In the genomic region with DNA sequence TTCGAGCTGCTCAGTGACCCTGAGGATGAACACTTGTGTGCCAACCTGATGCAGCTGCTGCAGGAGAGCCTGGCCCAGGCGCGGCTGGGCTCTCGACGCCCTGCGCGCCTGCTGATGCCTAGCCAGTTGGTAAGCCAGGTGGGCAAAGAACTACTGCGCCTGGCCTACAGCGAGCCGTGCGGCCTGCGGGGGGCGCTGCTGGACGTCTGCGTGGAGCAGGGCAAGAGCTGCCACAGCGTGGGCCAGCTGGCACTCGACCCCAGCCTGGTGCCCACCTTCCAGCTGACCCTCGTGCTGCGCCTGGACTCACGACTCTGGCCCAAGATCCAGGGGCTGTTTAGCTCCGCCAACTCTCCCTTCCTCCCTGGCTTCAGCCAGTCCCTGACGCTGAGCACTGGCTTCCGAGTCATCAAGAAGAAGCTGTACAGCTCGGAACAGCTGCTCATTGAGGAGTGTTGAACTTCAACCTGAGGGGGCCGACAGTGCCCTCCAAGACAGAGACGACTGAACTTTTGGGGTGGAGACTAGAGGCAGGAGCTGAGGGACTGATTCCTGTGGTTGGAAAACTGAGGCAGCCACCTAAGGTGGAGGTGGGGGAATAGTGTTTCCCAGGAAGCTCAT, we compare ENCODE assay signal across 8 cellular contexts. TPM values are rescaled to one million over a fixed set of nuclear protein-coding genes. Genes with fewer than 3 reads are reported as not detected.
DNase-seq lines count a peak whose midpoint lies in the region; ATAC-seq and TF ChIP-seq lines count a peak whose summit lies in the region.

No MANE protein-coding gene starts in this region.

- TF ChIP-seq POLR2A in esophagus squamous epithelium (IDR thresholded peaks at IDR 0.05) (peak in 2 of 4 donors; percentile 19 to 55), thyroid gland (IDR thresholded peaks at IDR 0.05) (peak in 1 of 2 donors; percentile 60)

- H3K9me3 ChIP-seq in esophagus squamous epithelium, result no peaks in the 10 kb centered on the region
- no peaks in the 10 kb centered on the region for H3K9me3 ChIP-seq in thyroid gland

- peaks cover 65% of the 10 kb centered on the region for H3K4me1 Mint-ChIP-seq in activated T-cell treated with anti-CD3 and anti-CD28 coated beads, Interleukin-2, amount 50 U/mL, for 72 hours (ENCODE audit: low read depth)
- peaks cover 43 to 56% (median 52%) of the 10 kb centered on the region in 3 donors for H3K4me1 Mint-ChIP-seq in naive B cell

- peak overlapping the region; percentile 84 to 98 (median 88) for H3K4me3 ChIP-seq in esophagus squamous epithelium
- peak overlapping the region; percentile 71 to 91 (median 79) for H3K4me3 ChIP-seq in thyroid gland (replicated peaks in 1 of 3)

- H3K36me3 Mint-ChIP-seq in activated T-cell treated with anti-CD3 and anti-CD28 coated beads, Interleukin-2, amount 50 U/mL, for 72 hours (ENCODE audit: insufficient read depth in 2 of 2), result peaks cover 27 to 28% of the 10 kb centered on the region in 2 donors
- peaks cover 5 to 17% of the 10 kb centered on the region in 2 donors for H3K36me3 Mint-ChIP-seq in naive B cell

- intact Hi-C loops in esophagus squamous epithelium (cut with DNase I), result no loop called here
- intact Hi-C loops in thyroid gland (cut with DNase I), result loop anchor here (5.0 kb wide), 1 partner anchor 52 kb away; no protein-coding TSS in a partner anchor

- peak overlapping the region; percentile 98 for H3K27ac Mint-ChIP-seq in activated T-cell treated with anti-CD3 and anti-CD28 coated beads, Interleukin-2, amount 50 U/mL, for 72 hours
- peak overlapping the region; percentile 91 to 98 (median 96) for H3K27ac Mint-ChIP-seq in naive B cell

- WGBS in esophagus squamous epithelium, 2 donors, result 10% methylated on average over 4 of the region's 26 CpGs; no CpG with 5 or more reads in 1 of the 2 donors
- whole genome bisulfite sequencing in thyroid gland, 2 donors, result 31 to 33% methylated on average over 2 to 11 of the region's 26 CpGs

- H3K4me1 ChIP-seq in esophagus squamous epithelium, result peaks cover 15 to 47% (median 24%) of the 10 kb centered on the region in 3 donors
- H3K4me1 ChIP-seq in thyroid gland, result peaks cover 32 to 43% of the 10 kb centered on the region in 2 donors

- no peaks in the 10 kb centered on the region for H3K9me3 Mint-ChIP-seq in activated T-cell treated with anti-CD3 and anti-CD28 coated beads, Interleukin-2, amount 50 U/mL, for 72 hours
- no peaks in the 10 kb centered on the region for H3K9me3 Mint-ChIP-seq in naive B cell

- H3K27me3 ChIP-seq in esophagus squamous epithelium (no peaks in the 10 kb centered on the region), thyroid gland (no peaks in the 10 kb centered on the region)

- TF ChIP-seq CTCF in esophagus squamous epithelium (IDR thresholded peaks at IDR 0.05), result peak; percentile 56 to 84 (median 66)
- TF ChIP-seq CTCF in thyroid gland (IDR thresholded peaks at IDR 0.05), result peak in 5 of 6 experiments; percentile 54 to 68 (median 66)

- H3K4me3 Mint-ChIP-seq in activated T-cell treated with anti-CD3 and anti-CD28 coated beads, Interleukin-2, amount 50 U/mL, for 72 hours, result peak overlapping the region; percentile 90 to 96
- peak overlapping the region; percentile 95 to 100 (median 98) for H3K4me3 Mint-ChIP-seq in naive B cell

- DNase-seq in NCI-H2029 (lab: John Stamatoyannopoulos, UW) (peak; percentile 29), NCI-H2029 treated with DMSO at 0.1 percent for 48 hours (lab: John Stamatoyannopoulos, UW) (no peak), NCI-H69 (lab: John Stamatoyannopoulos, UW) (peak; percentile 78), esophagus squamous epithelium (lab: John Stamatoyannopoulos, UW) (no peak), naive B cell (peak; percentile 71), thyroid gland (peak; percentile 79 to 84), NCI-H2107 (lab: John Stamatoyannopoulos, UW) (no peak)
- peak; percentile 75 to 78 for DNase-seq in activated T-cell treated with anti-CD3 and anti-CD28 coated beads, Interleukin-2, amount 50 U/mL, for 72 hours

- ATAC-seq in activated T-cell treated with anti-CD3 and anti-CD28 coated beads, Interleukin-2, amount 50 U/mL, for 72 hours (replicated peaks in 1 of 2), result peak in 1 of 2 donors; percentile 3
- ATAC-seq in naive B cell (ENCODE audit: low read depth in 2 of 2), result peak; percentile 30 to 31

- H3K36me3 ChIP-seq in esophagus squamous epithelium, result peaks cover 0 to 23% (median 20%) of the 10 kb centered on the region in 3 donors
- H3K36me3 ChIP-seq in thyroid gland, result peaks cover 12 to 20% of the 10 kb centered on the region in 2 donors

- peak overlapping the region; percentile 96 to 100 (median 98) for H3K27ac ChIP-seq in esophagus squamous epithelium
- H3K27ac ChIP-seq in thyroid gland, result peak overlapping the region; percentile 98 to 99 (median 98)

- no peaks in the 10 kb centered on the region for H3K27me3 Mint-ChIP-seq in activated T-cell treated with anti-CD3 and anti-CD28 coated beads, Interleukin-2, amount 50 U/mL, for 72 hours (ENCODE audit: low read depth)
- H3K27me3 Mint-ChIP-seq in naive B cell, result no peaks in the 10 kb centered on the region

RNA-seq across cellular contexts. Expression of a gene that starts 1.1 kb away (rescaled TPM):
- total RNA-seq in activated T-cell treated with anti-CD3 and anti-CD28 coated beads, Interleukin-2, amount 50 U/mL, for 72 hours, result 1,000 to 10,000 TPM; 1,119 to 1,202 TPM
- total RNA-seq in esophagus squamous epithelium, result 100 to 1,000 TPM in 3 of 4 donors, 10 to 100 TPM in 1; 49.4 to 384 (median 138) TPM
- 100 to 1,000 TPM in 1 of 6 donors, 10 to 100 TPM in 5; 22.6 to 124 (median 78.2) TPM for polyA plus RNA-seq in naive B cell (ENCODE audit: low read depth in 6 of 6)
- 100 to 1,000 TPM in 3 of 4 donors, 10 to 100 TPM in 1; 93.0 to 309 (median 134) TPM for total RNA-seq in thyroid gland

RNA-seq across cellular contexts. Expression of a gene that starts 58.8 kb away (rescaled TPM):
- 10 to 100 TPM; 81.2 to 84.3 TPM for total RNA-seq in activated T-cell treated with anti-CD3 and anti-CD28 coated beads, Interleukin-2, amount 50 U/mL, for 72 hours
- total RNA-seq in esophagus squamous epithelium (10 to 100 TPM; 18.7 to 28.4 (median 24.7) TPM), thyroid gland (10 to 100 TPM; 26.7 to 30.3 (median 28.1) TPM)
- polyA plus RNA-seq in naive B cell (ENCODE audit: low read depth in 6 of 6), result 10 to 100 TPM; 43.8 to 69.0 (median 48.4) TPM

RNA-seq across cellular contexts. Expression of a gene that starts 59.0 kb away (rescaled TPM):
- 100 to 1,000 TPM; 183 to 197 TPM for total RNA-seq in activated T-cell treated with anti-CD3 and anti-CD28 coated beads, Interleukin-2, amount 50 U/mL, for 72 hours
- total RNA-seq in esophagus squamous epithelium, result 100 to 1,000 TPM in 1 of 4 donors, 10 to 100 TPM in 3; 34.2 to 104 (median 58.1) TPM
- 100 to 1,000 TPM; 485 to 708 (median 561) TPM for polyA plus RNA-seq in naive B cell (ENCODE audit: low read depth in 6 of 6)
- total RNA-seq in thyroid gland, result 100 to 1,000 TPM; 100 to 214 (median 129) TPM

Comparison
In these comparisons a context has a peak if more than half of its experiments do, and no peak if none do; other contexts are left out.
1. DNase-seq: peak in NCI-H2029 (single experiment), NCI-H69 (single experiment), activated T-cell treated with anti-CD3 and anti-CD28 coated beads, Interleukin-2, amount 50 U/mL, for 72 hours (2 of 2), naive B cell (single experiment) and thyroid gland (2 of 2); none in NCI-H2029 treated with DMSO at 0.1 percent for 48 hours (single experiment), esophagus squamous epithelium (single experiment) and NCI-H2107 (single experiment).